8 cellular contexts compared by ENCODE assay signal in genomic region chr11:61826930-61827572, GRCh38. TPM values are rescaled to one million over a fixed set of nuclear protein-coding genes. Genes with fewer than 3 reads are reported as not detected.
DNase-seq lines count a peak whose midpoint lies in the region; ATAC-seq and TF ChIP-seq lines count a peak whose summit lies in the region.

No MANE protein-coding gene starts in this region.

- peaks cover 11 to 12% of the 10 kb centered on the region in 2 donors for H3K4me1 ChIP-seq in uterus

- H3K27me3 Mint-ChIP-seq in Calu3 (ENCODE audit: unreplicated experiment), result peaks cover 65% of the 10 kb centered on the region
- H3K27me3 Mint-ChIP-seq in mesothelial cell of epicardium (ENCODE audit: low read depth), result no peaks in the 10 kb centered on the region

- H3K27me3 ChIP-seq in uterus, result no peaks in the 10 kb centered on the region

- H3K27ac Mint-ChIP-seq in Calu3 (ENCODE audit: unreplicated experiment), result no peak overlapping the region
- H3K27ac Mint-ChIP-seq in mesothelial cell of epicardium, result peak overlapping the region; percentile 98

- peak overlapping the region; percentile 71 for H3K4me3 Mint-ChIP-seq in Calu3 (ENCODE audit: low read depth, unreplicated experiment)
- H3K4me3 Mint-ChIP-seq in mesothelial cell of epicardium, result peak overlapping the region; percentile 89

- BruUV-seq in Calu3 (replicated peaks; lab: Mats Ljungman, UMichigan), result no TSS peak

- TF ChIP-seq CTCF in Calu3 (IDR thresholded peaks at IDR 0.05; ENCODE audit: unreplicated experiment), result no peak
- TF ChIP-seq CTCF in choroid plexus epithelial cell (conservative IDR thresholded peaks at IDR 0.05; ENCODE audit: low read depth, low read length), result no peak
- no peak for TF ChIP-seq CTCF in mesothelial cell of epicardium (IDR thresholded peaks at IDR 0.05; ENCODE audit: unreplicated experiment)
- no peak for TF ChIP-seq CTCF in uterus (IDR thresholded peaks at IDR 0.05)

- intact Hi-C loops in Calu3 (cut with micrococcal nuclease; ENCODE audit: unreplicated experiment) (no loop called here), uterus (cut with DNase I; ENCODE audit: low total_unique reads) (no loop called here)

- H3K4me3 ChIP-seq in choroid plexus epithelial cell (ENCODE audit: low read depth, low read length), result peak overlapping the region; percentile 67
- H3K4me3 ChIP-seq in uterus, result peak overlapping the region; percentile 52 to 67

- H3K4me1 Mint-ChIP-seq in Calu3 (ENCODE audit: low read depth, unreplicated experiment), result no peaks in the 10 kb centered on the region
- H3K4me1 Mint-ChIP-seq in mesothelial cell of epicardium, result peaks cover 39% of the 10 kb centered on the region

- DNase-seq in Calu3 (no peak), NCI-H2227 treated with DMSO at 0.1 percent for 48 hours (lab: John Stamatoyannopoulos, UW) (peak; percentile 74), choroid plexus epithelial cell (ENCODE audit: low read depth) (peak; percentile 38), mesothelial cell of epicardium (ENCODE audit: low spot score in 2 of 2, unreplicated experiment in 2 of 2) (no peak), uterus (peak in 1 of 2 donors; percentile 27), T-helper 9 cell (no peak)
- DNase-seq in stimulated activated CD4-positive, alpha-beta T cell treated with anti-CD3 and anti-CD28 coated beads, Interleukin-2, amount 100 ng/mL, for 24 hours, result no peak

- H3K27ac ChIP-seq in uterus, result peak overlapping the region; percentile 83 to 87

- H3K36me3 Mint-ChIP-seq in Calu3 (ENCODE audit: insufficient read depth, unreplicated experiment) (peaks cover 11% of the 10 kb centered on the region), mesothelial cell of epicardium (peaks cover 2% of the 10 kb centered on the region)

- no peaks in the 10 kb centered on the region for H3K36me3 ChIP-seq in uterus

- H3K9me3 Mint-ChIP-seq in Calu3 (ENCODE audit: low read depth, unreplicated experiment) (no peaks in the 10 kb centered on the region), mesothelial cell of epicardium (no peaks in the 10 kb centered on the region)

- CTCF ChIA-PET in Calu3 (lab: Charles Lee), result no interaction called here

- ATAC-seq in GM21576 (IDR thresholded peaks at IDR 0.05; ENCODE audit: unreplicated experiment), result peak; percentile 4

- H3K9me3 ChIP-seq in uterus, result no peaks in the 10 kb centered on the region

- no peak for TF ChIP-seq POLR2A in uterus (IDR thresholded peaks at IDR 0.05)

RNA-seq across cellular contexts. Expression of gene FADS2, which starts 1.0 kb away (rescaled TPM):
- total RNA-seq in Calu3 (2022) (8.5 and 19.2 TPM in 2 replicates), mesothelial cell of epicardium (317 to 337 TPM (median 324 TPM) in 3 replicates), uterus (100 to 1,000 TPM in 2 of 4 donors, 10 to 100 TPM in 2; 13.5 to 117 (median 84.9) TPM)

RNA-seq across cellular contexts. Expression of gene FADS1, which starts 10.2 kb away (rescaled TPM):
- total RNA-seq in Calu3 (2022) (55.6 and 74.1 TPM in 2 replicates), mesothelial cell of epicardium (108 to 115 TPM (median 108 TPM) in 3 replicates), uterus (10 to 100 TPM; 23.8 to 57.1 (median 38.3) TPM)

RNA-seq across cellular contexts. Expression of gene FEN1, which starts 34.3 kb away (rescaled TPM):
- 72.4 TPM in 2 replicates for total RNA-seq in Calu3 (2022)
- 19.5 to 20.9 TPM (median 20.3 TPM) in 3 replicates for total RNA-seq in mesothelial cell of epicardium
- total RNA-seq in uterus, result 10 to 100 TPM in 1 of 4 donors, 1 to 10 TPM in 2, under 1 TPM in 1; 0.77 to 19.4 (median 6.8) TPM

RNA-seq across cellular contexts. Expression of gene TMEM258, which starts 34.7 kb away (rescaled TPM):
- total RNA-seq in Calu3 (2022) (140 and 146 TPM in 2 replicates), mesothelial cell of epicardium (139 to 154 TPM (median 148 TPM) in 3 replicates), uterus (10 to 100 TPM; 14.6 to 96.9 (median 38.7) TPM)

Comparison
In these comparisons a context has a peak if more than half of its experiments do, and no peak if none do; other contexts are left out.
1. DNase-seq: peak in NCI-H2227 treated with DMSO at 0.1 percent for 48 hours (single experiment) and choroid plexus epithelial cell (single experiment); none in Calu3 (single experiment), mesothelial cell of epicardium (0 of 2), stimulated activated CD4-positive, alpha-beta T cell treated with anti-CD3 and anti-CD28 coated beads, Interleukin-2, amount 100 ng/mL, for 24 hours (0 of 2) and T-helper 9 cell (single experiment).